Comparison of ENCODE assay signal across 2 cellular contexts in genomic region chr20:24444531-24445190, GRCh38.
TF ChIP-seq lines count a peak whose summit lies in the region.

No MANE protein-coding gene starts in this region.

TF ChIP-seq in GM23338, 12 proteins besides CTCF, POLR2A, EP300 and RAD21:
- TF ChIP-seq CREB1 (CRISPR knock-in tag; IDR thresholded peaks at IDR 0.05; ENCODE audit: low read depth) (no peak), STAT1 (IDR thresholded peaks at IDR 0.05; ENCODE audit: unreplicated experiment) (no peak), JUNB (IDR thresholded peaks at IDR 0.05; ENCODE audit: unreplicated experiment) (no peak), NANOG (IDR thresholded peaks at IDR 0.05; ENCODE audit: borderline replicate concordance) (no peak), ZNF462 (CRISPR knock-in tag; IDR thresholded peaks at IDR 0.05) (0 out of 2 replicates have a peak, but pooled peaks have one; percentile 11)

TF ChIP-seq in H1, 55 proteins besides CTCF, POLR2A, EP300 and RAD21:
- TF ChIP-seq TAF7 (optimal IDR thresholded peaks at IDR 0.05; ENCODE audit: borderline replicate concordance, low read depth, low read length) (no peak), POU5F1 (IDR thresholded peaks at IDR 0.05; ENCODE audit: low read depth, low read length) (no peak), KDM4A (IDR thresholded peaks at IDR 0.05; ENCODE audit: low read depth, low read length, severe bottlenecking) (no peak), USF2 (IDR thresholded peaks at IDR 0.05; ENCODE audit: low read length) (no peak), ZNF274 (IDR thresholded peaks at IDR 0.05; ENCODE audit: borderline replicate concordance, extremely low read depth, low read length) (no peak), TBP (IDR thresholded peaks at IDR 0.05; ENCODE audit: low read depth, low read length) (no peak), YY1 (IDR thresholded peaks at IDR 0.05; ENCODE audit: low read depth, low read length) (no peak), CHD7 (IDR thresholded peaks at IDR 0.05; ENCODE audit: insufficient replicate concordance, low read length) (no peak), SIX5 (IDR thresholded peaks at IDR 0.05; ENCODE audit: low read depth, low read length) (no peak), RNF2 (IDR thresholded peaks at IDR 0.05; ENCODE audit: borderline replicate concordance, low read depth, low read length, missing control alignments, poor library complexity, severe bottlenecking) (no peak), MAX (IDR thresholded peaks at IDR 0.05) (no peak), RXRA (IDR thresholded peaks at IDR 0.05; ENCODE audit: insufficient read depth, low read depth, low read length) (no peak), CEBPB (IDR thresholded peaks at IDR 0.05; ENCODE audit: low read depth, low read length) (no peak), CHD2 (IDR thresholded peaks at IDR 0.05; ENCODE audit: low read length) (no peak), NRF1 (IDR thresholded peaks at IDR 0.05; ENCODE audit: low read depth, low read length) (no peak), HDAC2 (IDR thresholded peaks at IDR 0.05; ENCODE audit: borderline replicate concordance in 1 of 2, low read depth in 2 of 2, low read length in 2 of 2) (no peak), E2F6 (IDR thresholded peaks at IDR 0.05) (no peak), RBBP5 (IDR thresholded peaks at IDR 0.05; ENCODE audit: borderline replicate concordance, low read depth, low read length) (no peak), TEAD4 (IDR thresholded peaks at IDR 0.05; ENCODE audit: low read depth, low read length) (no peak), HDAC6 (IDR thresholded peaks at IDR 0.05; ENCODE audit: low read depth, low read length) (no peak)
TF ChIP-seq in H1: peak in this region for 0.
